ENCODE assay signal across 8 cellular contexts in genomic region chr4:171846232-171846631, GRCh38. TPM values are rescaled to one million over a fixed set of nuclear protein-coding genes. Genes with fewer than 3 reads are reported as not detected.
DNase-seq lines count a peak whose midpoint lies in the region; ATAC-seq, FAIRE-seq and TF ChIP-seq lines count a peak whose summit lies in the region.

No MANE protein-coding gene starts in this region.

- TF ChIP-seq RAD21 in HepG2 (CRISPR knock-in tag; IDR thresholded peaks at IDR 0.05) = no peak

- no peak overlapping the region for H3K4me2 ChIP-seq in HepG2 (ENCODE audit: low read depth, low read length)

- TF ChIP-seq EP300 in HepG2 (IDR thresholded peaks at IDR 0.05; ENCODE audit: low read depth in 2 of 2, low read length in 2 of 2) (no peak), HepG2 (CRISPR knock-in tag; IDR thresholded peaks at IDR 0.05; ENCODE audit: borderline replicate concordance) (no peak)

- ATAC-seq in GM18508 (IDR thresholded peaks at IDR 0.05; ENCODE audit: insufficient read depth, unreplicated experiment) (peak; percentile 60), HG02938 (IDR thresholded peaks at IDR 0.05; ENCODE audit: unreplicated experiment) (peak; percentile 84), HepG2 (peak; percentile 83)

- no peaks in the 10 kb centered on the region for H3K36me3 ChIP-seq in adrenal gland (replicated peaks in 1 of 2)
- no peaks in the 10 kb centered on the region for H3K36me3 ChIP-seq in HepG2 (replicated peaks in 1 of 2; ENCODE audit: control insufficient read depth in 1 of 2, insufficient read depth in 2 of 2, low read length in 2 of 2)

- intact Hi-C loops in adrenal gland (cut with DNase I) (loop anchor here in 1 of 2 donors (10.0 kb wide), 1 partner anchor 979 kb away; no protein-coding TSS in a partner anchor), HepG2 (cut with micrococcal nuclease; ENCODE audit: unreplicated experiment) (loop anchor here (1.0 to 2.0 kb wide), 3 partner anchors 188 to 823 kb away; no protein-coding TSS in a partner anchor)

- WGBS in adrenal gland, 4 donors = 13 to 17% (median 16%) methylated on average over 2 of the region's 2 CpGs
- 5% methylated on average over 2 of the region's 2 CpGs for WGBS in HepG2 (ENCODE audit: low lambda C conversion rate)

- POLR2A ChIA-PET in HepG2 (lab: Yijun Ruan, JAX) = no interaction called here

- CTCF ChIA-PET in HepG2 (lab: Yijun Ruan, JAX; ENCODE audit: low intra/inter-chr PET ratio, low total read pairs) = interaction anchor here (2.5 kb wide), 1 partner anchor 356 kb away, joined by 10 read pairs; no protein-coding TSS in a partner anchor

- no peaks in the 10 kb centered on the region for H4K20me1 ChIP-seq in HepG2 (ENCODE audit: insufficient read depth, low read length)

- H3K4me1 ChIP-seq in adrenal gland (replicated peaks in 1 of 2) (no peaks in the 10 kb centered on the region), HepG2 (ENCODE audit: insufficient read depth, low read length) (no peaks in the 10 kb centered on the region)

- BruUV-seq in HepG2 (replicated peaks; lab: Mats Ljungman, UMichigan) = no TSS peak

- H3K27ac ChIP-seq in adrenal gland = no peak overlapping the region
- H3K27ac ChIP-seq in HepG2 (ENCODE audit: extremely low read length, insufficient read depth, low read length) = no peak overlapping the region

- no peaks in the 10 kb centered on the region for H3K79me2 ChIP-seq in HepG2 (ENCODE audit: insufficient read depth, low read length)

- TF ChIP-seq CTCF in adrenal gland (IDR thresholded peaks at IDR 0.05) = peak in 5 of 6 experiments; percentile 17 to 48 (median 41)
- TF ChIP-seq CTCF in HepG2 (CRISPR knock-in tag; IDR thresholded peaks at IDR 0.05) = peak; percentile 73

- H3K9ac ChIP-seq in HepG2 (ENCODE audit: insufficient read depth, low read depth, low read length) = no peak overlapping the region

- TF ChIP-seq POLR2A in adrenal gland (IDR thresholded peaks at IDR 0.05) = no peak
- TF ChIP-seq POLR2A in HepG2 (IDR thresholded peaks at IDR 0.05; ENCODE audit: insufficient read depth in 1 of 2, low read depth in 2 of 2, low read length in 2 of 2) = no peak

- H3K4me3 ChIP-seq in adrenal gland (no peak overlapping the region), HepG2 (replicated peaks in 1 of 3; ENCODE audit: insufficient read depth in 1 of 3, low read depth in 2 of 3, low read length in 3 of 3) (no peak overlapping the region)

- FAIRE-seq in HepG2 (lab: Jason Lieb, UNC) = no peak

- H3K27me3 ChIP-seq in adrenal gland (no peaks in the 10 kb centered on the region), HepG2 (ENCODE audit: control insufficient read depth in 1 of 2, insufficient read depth in 2 of 2, low read length in 2 of 2) (no peaks in the 10 kb centered on the region; a peak in 1 of 5 replicates)

- H3K9me3 ChIP-seq in adrenal gland (replicated peaks in 1 of 3) (no peaks in the 10 kb centered on the region), HepG2 (ENCODE audit: low read length) (no peaks in the 10 kb centered on the region)

- H2AFZ ChIP-seq in HepG2 (ENCODE audit: low read length) = no peak overlapping the region

- DNase-seq in CD1c-positive myeloid dendritic cell (ENCODE audit: extremely low spot score) (peak; percentile 13), NCI-H1694 treated with DMSO at 0.1 percent for 48 hours (lab: John Stamatoyannopoulos, UW) (peak; percentile 27), adrenal gland (peak; percentile 29 to 65 (median 46)), HepG2 (ENCODE audit: low spot score) (peak; percentile 31), NK-92 (lab: John Stamatoyannopoulos, UW; ENCODE audit: unreplicated experiment) (no peak)
- DNase-seq in activated CD4-positive, CD25-positive, alpha-beta regulatory T cell treated with anti-CD3 and anti-CD28 coated beads, Interleukin-2, amount 50 U/mL, for 72 hours = no peak

- in situ Hi-C loops in HepG2 (cut with HindIII; ENCODE audit: extremely low pct_ligation_motif_present, low pct_unique_long_range_greater_than_20kb) = loop anchor here (10.0 to 25.0 kb wide), 2 partner anchors 366 to 979 kb away; no protein-coding TSS in a partner anchor

TF ChIP-seq in HepG2, 621 proteins besides CTCF, POLR2A, EP300 and RAD21:
- TF ChIP-seq ZNF253 (CRISPR knock-in tag; IDR thresholded peaks at IDR 0.05; ENCODE audit: borderline replicate concordance) = no peak
- TF ChIP-seq SMC3 (IDR thresholded peaks at IDR 0.05; ENCODE audit: low read length) = peak; percentile 51; the same call in 1 of the 2 replicates
- peak; percentile 75 for TF ChIP-seq STAG1 (CRISPR knock-in tag; IDR thresholded peaks at IDR 0.05)
- TF ChIP-seq NFATC3 (CRISPR knock-in tag; IDR thresholded peaks at IDR 0.05) = no peak

RNA-seq across cellular contexts. Expression of gene GALNTL6, which starts 33.0 kb away (rescaled TPM):
- total RNA-seq in adrenal gland (under 1 TPM in 7 of 8 donors, not detected in 1; 0.32 to 0.96 (median 0.72) TPM), HepG2 (2016; rRNA removed; fragmentation: Illumina TruSeq; extraction: Trizol) (not detected in 2 replicates)
- polyA plus RNA-seq in adrenal gland (under 1 TPM; 0.10 to 0.40 (median 0.16) TPM), HepG2 (2011; rRNA removed) (not detected in 2 replicates)
- not detected in 2 replicates for total RNA-seq in HepG2 (2016; cell fraction: cytosol; rRNA removed; fragmentation: Illumina TruSeq; extraction: Trizol; ENCODE audit: low read depth)
- total RNA-seq in HepG2 (2016; cell fraction: insoluble cytoplasmic fraction; rRNA removed; fragmentation: Illumina TruSeq; extraction: Trizol) = not detected in 2 replicates
- not detected in 2 replicates for total RNA-seq in HepG2 (2016; cell fraction: membrane; rRNA removed; fragmentation: Illumina TruSeq; extraction: Trizol)
- not detected in 2 replicates for total RNA-seq in HepG2 (2016; cell fraction: nucleus; rRNA removed; fragmentation: Illumina TruSeq; extraction: Trizol)
- polyA plus RNA-seq in HepG2 (2011; cell fraction: cytosol; rRNA removed) = not detected in 2 replicates
- polyA plus RNA-seq in HepG2 (2011; cell fraction: nucleus; rRNA removed) = not detected in 2 replicates
- polyA plus RNA-seq in HepG2 (2012) = not detected in 2 replicates
- polyA plus RNA-seq in HepG2 (2016; cell fraction: cytosol; fragmentation: Illumina TruSeq; extraction: Trizol; ENCODE audit: low read depth) = not detected in 2 replicates
- polyA plus RNA-seq in HepG2 (2016; cell fraction: insoluble cytoplasmic fraction; fragmentation: Illumina TruSeq; extraction: Trizol; ENCODE audit: low read depth) = not detected in 2 replicates
- polyA plus RNA-seq in HepG2 (2016; cell fraction: membrane; fragmentation: Illumina TruSeq; extraction: Trizol; ENCODE audit: low read depth) = not detected in 2 replicates
- polyA plus RNA-seq in HepG2 (2016; cell fraction: nucleus; fragmentation: Illumina TruSeq; extraction: Trizol; ENCODE audit: insufficient read depth, low read depth) = not detected in 2 replicates
- polyA minus RNA-seq in HepG2 (2011; rRNA and poly(A)+ RNA removed; ENCODE audit: low replicate concordance) = 0.72 TPM in 1 of 2 replicates, not detected in the other
- polyA minus RNA-seq in HepG2 (2011; cell fraction: cytosol; rRNA and poly(A)+ RNA removed) = not detected in 2 replicates
- not detected in 2 replicates for polyA minus RNA-seq in HepG2 (2011; cell fraction: nucleus; rRNA and poly(A)+ RNA removed)

Comparison
In these comparisons a context has a peak if more than half of its experiments do, and no peak if none do; other contexts are left out.
1. DNase-seq: peak in CD1c-positive myeloid dendritic cell (single experiment), NCI-H1694 treated with DMSO at 0.1 percent for 48 hours (single experiment), adrenal gland (7 of 7) and HepG2 (single experiment); none in NK-92 (single experiment) and activated CD4-positive, CD25-positive, alpha-beta regulatory T cell treated with anti-CD3 and anti-CD28 coated beads, Interleukin-2, amount 50 U/mL, for 72 hours (single experiment).
2. Peak in every context shown above with its lines, with median percentiles within 50 percentile points of each other: ATAC-seq.